9 cellular contexts compared by ENCODE assay signal in genomic region chr4:182642831-182643230, GRCh38.
DNase-seq lines count a peak whose midpoint lies in the region; ATAC-seq lines count a peak whose summit lies in the region.
"Had no signal": no experiment of that assay in that cellular context is flagged by ENCODE, and none has a peak within 500 bp of the region (broad histone marks: within the 10 kb centered on the region; RNA-seq: fewer than 3 reads in every experiment).

No MANE protein-coding gene starts in this region.

- peak; percentile 81 for ATAC-seq in GM18502 (IDR thresholded peaks at IDR 0.05; ENCODE audit: poor library complexity, unreplicated experiment)
- ATAC-seq in HG02852 (IDR thresholded peaks at IDR 0.05; ENCODE audit: unreplicated experiment), result peak; percentile 67
- no peak for ATAC-seq in HG02884 (IDR thresholded peaks at IDR 0.05; ENCODE audit: unreplicated experiment)
- ATAC-seq in GM18517 (IDR thresholded peaks at IDR 0.05; ENCODE audit: unreplicated experiment), result no peak

- DNase-seq in RPMI7951 (ENCODE audit: low read depth), result peak; percentile 58
- peak; percentile 51 to 79 for DNase-seq in lung microvascular endothelial cell (ENCODE audit: low read depth in 2 of 2)
- no peak for DNase-seq in T1000 (lab: John Stamatoyannopoulos, UW)
- no peak for DNase-seq in stimulated activated CD4-positive, alpha-beta T cell treated with anti-CD3 and anti-CD28 coated beads, Interleukin-2, amount 100 ng/mL, for 24 hours
- DNase-seq: activated CD4-positive, alpha-beta memory T cell treated with anti-CD3 and anti-CD28 coated beads, Interleukin-2, amount 10 ng/mL, durations not matched to agents 7 days and 5 days had no signal

Comparison
In these comparisons a context has a peak if more than half of its experiments do, and no peak if none do; other contexts are left out.
1. ATAC-seq: peak in GM18502 (single experiment) and HG02852 (single experiment); none in HG02884 (single experiment) and GM18517 (single experiment).
2. DNase-seq: peak in RPMI7951 (single experiment) and lung microvascular endothelial cell (2 of 2); none in T1000 (single experiment) and stimulated activated CD4-positive, alpha-beta T cell treated with anti-CD3 and anti-CD28 coated beads, Interleukin-2, amount 100 ng/mL, for 24 hours (0 of 2).